Comparison of ENCODE assay signal across 8 cellular contexts in genomic region chr17:44688675-44689491, GRCh38. TPM values are rescaled to one million over a fixed set of nuclear protein-coding genes. Genes with fewer than 3 reads are reported as not detected.
DNase-seq lines count a peak whose midpoint lies in the region; ATAC-seq and TF ChIP-seq lines count a peak whose summit lies in the region.

No MANE protein-coding gene starts in this region.

- peak overlapping the region; percentile 92 to 99 (median 98) for H3K4me3 Mint-ChIP-seq in CD8-positive, alpha-beta memory T cell
- peak overlapping the region; percentile 96 for H3K4me3 Mint-ChIP-seq in WTC11

- CTCF ChIA-PET in CD8-positive, alpha-beta memory T cell (lab: Charles Lee), result interaction anchor here (2.1 kb wide), 1 partner anchor 25 kb away, joined by 4 read pairs; no protein-coding TSS in a partner anchor
- CTCF ChIA-PET in HEK293 (lab: Yijun Ruan, JAX), result interaction anchor here (0.6 to 1.5 kb wide), 7 partner anchors 17 to 243 kb away, joined by 3 to 16 read pairs (median 3); partner anchors contain the start of gene DBF4B
- CTCF ChIA-PET in WTC11 (lab: Charles Lee), result interaction anchor here (0.8 to 1.4 kb wide), 3 partner anchors 33 to 166 kb away, joined by 3 to 4 read pairs (median 3); partner anchors contain the start of gene MEIOC

- no peaks in the 10 kb centered on the region for H3K9me3 ChIP-seq in CD8-positive, alpha-beta memory T cell (ENCODE audit: low read length)
- H3K9me3 ChIP-seq in HEK293 (ENCODE audit: control insufficient read depth, insufficient read depth, low read depth, low read length) (no peaks in the 10 kb centered on the region), psoas muscle (no peaks in the 10 kb centered on the region)

- intact Hi-C loops in psoas muscle (cut with DNase I), result no loop called here

- peaks cover 4% of the 10 kb centered on the region for H3K36me3 ChIP-seq in CD8-positive, alpha-beta memory T cell (ENCODE audit: insufficient read depth, low read length)
- H3K36me3 ChIP-seq in HEK293 (ENCODE audit: control insufficient read depth in 2 of 2, insufficient read depth in 1 of 2, low read length in 2 of 2) (peaks cover 22 to 24% of the 10 kb centered on the region in 2 experiments; a peak in 2 of 3 replicates), psoas muscle (ENCODE audit: insufficient read depth in 1 of 2, low read depth in 1 of 2) (peaks cover under 1 to 21% of the 10 kb centered on the region in 2 donors)

- WGBS in psoas muscle, 3 donors, result 3 to 4% (median 3%) methylated on average over 13 of the region's 13 CpGs

- peak overlapping the region; percentile 72 for H3K27ac ChIP-seq in CD8-positive, alpha-beta memory T cell (ENCODE audit: low read depth, low read length)
- H3K27ac ChIP-seq in HEK293 (ENCODE audit: extremely low read depth, low read depth, low read length) (peak overlapping the region; percentile 72), psoas muscle (peak overlapping the region; percentile 86)

- H3K27me3 ChIP-seq in CD8-positive, alpha-beta memory T cell (ENCODE audit: insufficient read depth, low read length, poor library complexity, severe bottlenecking), result no peaks in the 10 kb centered on the region
- H3K27me3 ChIP-seq in psoas muscle (ENCODE audit: insufficient read depth in 3 of 3, low read length in 2 of 3), result no peaks in the 10 kb centered on the region

- H3K4me1 ChIP-seq in CD8-positive, alpha-beta memory T cell (ENCODE audit: insufficient read depth, low read length), result peaks cover 16% of the 10 kb centered on the region
- peaks cover 2% of the 10 kb centered on the region; the same call in 1 of the 2 replicates for H3K4me1 ChIP-seq in HEK293 (ENCODE audit: control insufficient read depth, insufficient read depth, low read length)
- H3K4me1 ChIP-seq in psoas muscle, result peaks cover 21% of the 10 kb centered on the region

- H3K4me1 Mint-ChIP-seq in CD8-positive, alpha-beta memory T cell, result peaks cover 26 to 49% (median 44%) of the 10 kb centered on the region in 3 donors
- H3K4me1 Mint-ChIP-seq in WTC11, result peaks cover 16% of the 10 kb centered on the region

- H3K9me3 Mint-ChIP-seq in CD8-positive, alpha-beta memory T cell, result no peaks in the 10 kb centered on the region
- H3K9me3 Mint-ChIP-seq in WTC11, result no peaks in the 10 kb centered on the region

- TF ChIP-seq CTCF in HEK293 (tag by site-specific recombination; IDR thresholded peaks at IDR 0.05) (no peak), WTC11 (IDR thresholded peaks at IDR 0.05) (no peak), foreskin fibroblast (IDR thresholded peaks at IDR 0.05; ENCODE audit: low read depth, low read length) (no peak), psoas muscle (IDR thresholded peaks at IDR 0.05) (no peak)

- DNase-seq in CD8-positive, alpha-beta memory T cell, result no peak
- no peak for DNase-seq in WTC11 (ENCODE audit: low spot score)
- peak in 1 of 2 donors; percentile 29 for DNase-seq in foreskin fibroblast
- DNase-seq in psoas muscle, result no peak
- no peak for DNase-seq in SHP77 treated with DMSO at 0.1 percent for 48 hours (lab: John Stamatoyannopoulos, UW)
- no peak for DNase-seq in AG20443 (ENCODE audit: low spot score)
- DNase-seq in NCI-H524 treated with DMSO at 0.1 percent for 48 hours (lab: John Stamatoyannopoulos, UW), result no peak

- ATAC-seq in WTC11 (peak; percentile 20; the same call in 1 of the 2 replicates), psoas muscle (no peak)

- H3K27me3 Mint-ChIP-seq in CD8-positive, alpha-beta memory T cell, result peaks cover 0 to 1% of the 10 kb centered on the region in 2 donors
- no peaks in the 10 kb centered on the region for H3K27me3 Mint-ChIP-seq in WTC11 (ENCODE audit: low read depth)

- peak overlapping the region; percentile 90 to 99 (median 98) for H3K27ac Mint-ChIP-seq in CD8-positive, alpha-beta memory T cell
- H3K27ac Mint-ChIP-seq in WTC11, result peak overlapping the region; percentile 96

- POLR2A ChIA-PET in CD8-positive, alpha-beta memory T cell (lab: Charles Lee), result no interaction called here
- POLR2A ChIA-PET in HEK293 (lab: Yijun Ruan, JAX), result interaction anchor here (0.8 to 2.7 kb wide), 6 partner anchors 10 to 70 kb away, joined by 3 to 11 read pairs (median 4); partner anchors contain the start of genes ADAM11 and DBF4B
- POLR2A ChIA-PET in WTC11 (lab: Charles Lee), result interaction anchor here (0.6 kb wide), 1 partner anchor 352 kb away, joined by 5 read pairs; no protein-coding TSS in a partner anchor

- H3K36me3 Mint-ChIP-seq in CD8-positive, alpha-beta memory T cell, result peaks cover 0 to 30% (median 12%) of the 10 kb centered on the region in 3 donors
- H3K36me3 Mint-ChIP-seq in WTC11, result peaks cover 1% of the 10 kb centered on the region

- H3K4me3 ChIP-seq in CD8-positive, alpha-beta memory T cell (ENCODE audit: low read length), result peak overlapping the region; percentile 99
- peak overlapping the region; percentile 86 for H3K4me3 ChIP-seq in HEK293 (ENCODE audit: low read depth, low read length)
- peak overlapping the region; percentile 94 to 100 for H3K4me3 ChIP-seq in foreskin fibroblast (ENCODE audit: low read depth in 1 of 2, low read length in 2 of 2)
- H3K4me3 ChIP-seq in psoas muscle, result peak overlapping the region; percentile 97

TF ChIP-seq in HEK293, 187 proteins besides CTCF, POLR2A, EP300 and RAD21:
- TF ChIP-seq ZFHX2 (tag by site-specific recombination; conservative IDR thresholded peaks at IDR 0.05) (peak; percentile 24; the same call in 1 of the 2 replicates), FEZF1 (tag by site-specific recombination; IDR thresholded peaks at IDR 0.05) (peak; percentile 70), GLIS1 (tag by site-specific recombination; IDR thresholded peaks at IDR 0.05) (peak; percentile 44), ZNF366 (tag by site-specific recombination; conservative IDR thresholded peaks at IDR 0.05) (no peak), ZNF121 (tag by site-specific recombination; IDR thresholded peaks at IDR 0.05) (no peak), ZNF26 (tag by site-specific recombination; IDR thresholded peaks at IDR 0.05) (no peak)

TF ChIP-seq in WTC11, 78 proteins besides CTCF, POLR2A, EP300 and RAD21 (continues in another document):
- TF ChIP-seq ZNF232 (CRISPR knock-in tag; IDR thresholded peaks at IDR 0.05) (no peak), TEAD1 (CRISPR knock-in tag; IDR thresholded peaks at IDR 0.05) (no peak), SMAD4 (CRISPR knock-in tag; IDR thresholded peaks at IDR 0.05) (no peak), NR1H2 (CRISPR knock-in tag; IDR thresholded peaks at IDR 0.05) (no peak), OVOL2 (CRISPR knock-in tag; IDR thresholded peaks at IDR 0.05; ENCODE audit: borderline replicate concordance) (no peak), ZNF281 (CRISPR knock-in tag; IDR thresholded peaks at IDR 0.05) (no peak), MAX (CRISPR knock-in tag; IDR thresholded peaks at IDR 0.05) (no peak), ZNF423 (CRISPR knock-in tag; IDR thresholded peaks at IDR 0.05) (no peak), JAZF1 (CRISPR knock-in tag; IDR thresholded peaks at IDR 0.05) (no peak), RORB (CRISPR knock-in tag; IDR thresholded peaks at IDR 0.05) (no peak), ZNF138 (CRISPR knock-in tag; conservative IDR thresholded peaks at IDR 0.05) (no peak), ZMAT4 (CRISPR knock-in tag; IDR thresholded peaks at IDR 0.05) (no peak)

RNA-seq across cellular contexts. Expression of gene CCDC43, which starts 0.7 kb away (rescaled TPM):
- total RNA-seq in CD8-positive, alpha-beta memory T cell, result 10 to 100 TPM; 30.6 to 30.9 TPM
- polyA plus RNA-seq in CD8-positive, alpha-beta memory T cell, result 13.0 TPM
- total RNA-seq in WTC11 (2021) (32.4 to 37.9 TPM (median 32.6 TPM) in 3 replicates), psoas muscle (10 to 100 TPM; 38.2 to 52.6 (median 46.6) TPM)
- 10 to 100 TPM; 32.6 to 59.6 (median 32.7) TPM for polyA plus RNA-seq in psoas muscle

RNA-seq across cellular contexts. Expression of gene DBF4B, which starts 19.6 kb away (rescaled TPM):
- 10 to 100 TPM; 15.2 to 16.1 TPM for total RNA-seq in CD8-positive, alpha-beta memory T cell
- 0.75 TPM for polyA plus RNA-seq in CD8-positive, alpha-beta memory T cell
- total RNA-seq in WTC11 (2021) (32.2 to 35.5 TPM (median 32.9 TPM) in 3 replicates), psoas muscle (1 to 10 TPM; 2.0 to 3.9 (median 3.1) TPM)
- 1 to 10 TPM in 2 of 3 donors, under 1 TPM in 1; 0.79 to 5.0 (median 3.2) TPM for polyA plus RNA-seq in psoas muscle

RNA-seq across cellular contexts. Expression of gene MEIOC, which starts 32.6 kb away (rescaled TPM):
- under 1 TPM; 0.16 to 0.31 TPM for total RNA-seq in CD8-positive, alpha-beta memory T cell
- 0.09 TPM for polyA plus RNA-seq in CD8-positive, alpha-beta memory T cell
- total RNA-seq in WTC11 (2021) (4.4 to 8.3 TPM (median 5.0 TPM) in 3 replicates), psoas muscle (not detected)
- under 1 TPM; 0.01 to 0.04 (median 0.03) TPM for polyA plus RNA-seq in psoas muscle
